ENCODE assay signal across 22 cellular contexts in the genomic region with DNA sequence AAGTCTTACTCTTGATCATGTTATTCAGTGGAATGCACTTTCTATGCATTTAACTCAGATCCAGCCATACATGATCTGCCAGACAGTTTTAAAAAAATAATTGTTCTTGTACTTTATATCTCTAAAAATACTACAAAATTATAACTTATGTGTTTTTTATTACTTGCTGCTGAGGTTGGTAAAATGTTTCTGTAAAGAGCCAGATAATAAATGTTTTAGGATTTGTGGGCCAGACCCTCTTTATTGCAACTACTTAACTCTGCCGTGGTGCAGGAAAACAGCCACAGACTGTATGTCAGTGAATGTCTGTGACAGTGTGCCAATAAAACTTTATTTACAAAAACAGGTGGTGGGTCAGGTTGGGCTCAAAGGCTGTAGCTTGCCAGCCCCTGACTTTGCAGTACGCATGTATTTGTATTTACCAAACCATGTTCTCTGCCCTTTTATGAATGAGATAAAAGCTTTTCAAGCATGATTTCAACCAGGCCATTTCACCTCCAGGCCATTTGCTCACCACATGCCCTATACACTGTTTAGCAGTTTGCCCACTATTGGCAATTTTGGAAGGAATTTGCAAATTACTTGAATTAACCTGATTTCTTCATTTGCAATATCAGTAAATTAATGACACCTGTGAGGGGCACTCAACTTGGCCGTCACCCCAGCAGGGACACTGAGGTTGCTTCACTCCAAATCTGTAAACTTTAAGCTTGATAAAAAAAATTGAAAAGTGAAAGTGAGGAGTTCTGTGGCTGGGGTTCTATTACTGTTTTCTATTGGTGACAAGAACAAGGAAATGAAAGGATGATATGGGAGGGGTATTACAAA.
"Had no signal": no experiment of that assay in that cellular context is flagged by ENCODE, and none has a peak within 500 bp of the region (broad histone marks: within the 10 kb centered on the region; RNA-seq: fewer than 3 reads in every experiment).

No MANE protein-coding gene starts in this region.

- DNase-seq: activated CD4-positive, alpha-beta T cell treated with anti-CD3 and anti-CD28 coated beads, Interleukin-2, amount 10 ng/mL, durations not matched to agents 7 days and 5 days; activated CD4-positive, CD25-positive, alpha-beta regulatory T cell treated with anti-CD3 and anti-CD28 coated beads, Interleukin-2, amount 50 U/mL, for 72 hours; activated CD8-positive, alpha-beta memory T cell treated with anti-CD3 and anti-CD28 coated beads, Interleukin-2, amount 10 ng/mL, durations not matched to agents 7 days and 5 days; activated CD8-positive, alpha-beta T cell treated with anti-CD3 and anti-CD28 coated beads for 36 hours; activated gamma-delta T cell treated with Interleukin-2 at 50 U/mL for 16 hours; activated T-cell treated with anti-CD3 and anti-CD28 coated beads for 4 hours; brain microvascular endothelial cell; caudate nucleus; effector CD4-positive, alpha-beta T cell; heart right ventricle; islet precursor cell; left cardiac atrium; psoas muscle; stimulated activated CD4-positive, alpha-beta T cell treated with anti-CD3 and anti-CD28 coated beads, Interleukin-4, amount 100 ng/mL, for 24 hours; stimulated activated naive CD8-positive, alpha-beta T cell treated with anti-CD3 and anti-CD28 coated beads, Interleukin-15, Interleukin-2, amounts not matched to agents 100 U/mL and 50 U/mL, for 24 hours had no signal

- H3K36me3 ChIP-seq: adrenal gland, ascending aorta, brain microvascular endothelial cell, heart right ventricle, pancreas, right atrium auricular region had no signal

- H3K27me3 ChIP-seq: adrenal gland, ascending aorta, brain microvascular endothelial cell, heart right ventricle, pancreas, right atrium auricular region had no signal

- H3K4me3 ChIP-seq: adrenal gland, ascending aorta, heart right ventricle, pancreas, psoas muscle, right atrium auricular region had no signal

- H3K9me3 ChIP-seq: adrenal gland, ascending aorta, heart right ventricle, pancreas, psoas muscle, right atrium auricular region had no signal

- FAIRE-seq: endometrium, pancreas had no signal

- ATAC-seq: activated CD8-positive, alpha-beta memory T cell treated with anti-CD3 and anti-CD28 coated beads, Interleukin-2, amount 10 ng/mL, durations not matched to agents 7 days and 5 days; activated CD8-positive, alpha-beta T cell treated with anti-CD3 and anti-CD28 coated beads for 36 hours; heart right ventricle; left cardiac atrium; natural killer cell treated with Interleukin-12 subunit alpha and Interleukin-12 subunit beta and Interleukin-15 and Interleukin-18, amount 100 ng/mL, for 72 hours; pancreas; psoas muscle; stimulated activated naive CD8-positive, alpha-beta T cell treated with anti-CD3 and anti-CD28 coated beads, Interleukin-15, Interleukin-2, amounts not matched to agents 100 U/mL and 50 U/mL, for 24 hours had no signal

- H3K27ac ChIP-seq: adrenal gland, ascending aorta, brain microvascular endothelial cell, heart right ventricle, pancreas, psoas muscle, right atrium auricular region, VCaP had no signal
